In genomic region chr5:172573115-172573882, GRCh38 we compare ENCODE assay signal across 1 cellular context.
TF ChIP-seq lines count a peak whose summit lies in the region.

No MANE protein-coding gene starts in this region.

TF ChIP-seq in SK-N-SH treated with all-trans-retinoic acid at 6 μM for 48 hours, 23 proteins besides CTCF, POLR2A, EP300 and RAD21 (continued from another document):
- TF ChIP-seq CSRNP3 (CRISPR knock-in tag; IDR thresholded peaks at IDR 0.05) (no peak), ARNTL (CRISPR knock-in tag; IDR thresholded peaks at IDR 0.05; ENCODE audit: borderline replicate concordance, low read depth) (no peak), PATZ1 (CRISPR knock-in tag; IDR thresholded peaks at IDR 0.05; ENCODE audit: borderline replicate concordance) (no peak), ESRRG (CRISPR knock-in tag; IDR thresholded peaks at IDR 0.05) (no peak), BACH2 (CRISPR knock-in tag; IDR thresholded peaks at IDR 0.05; ENCODE audit: borderline replicate concordance) (no peak), CSDC2 (CRISPR knock-in tag; IDR thresholded peaks at IDR 0.05) (no peak), TOX (CRISPR knock-in tag; IDR thresholded peaks at IDR 0.05; ENCODE audit: borderline replicate concordance) (no peak), ZNF565 (CRISPR knock-in tag; conservative IDR thresholded peaks at IDR 0.05; ENCODE audit: low read depth) (no peak)
